In the genomic region with DNA sequence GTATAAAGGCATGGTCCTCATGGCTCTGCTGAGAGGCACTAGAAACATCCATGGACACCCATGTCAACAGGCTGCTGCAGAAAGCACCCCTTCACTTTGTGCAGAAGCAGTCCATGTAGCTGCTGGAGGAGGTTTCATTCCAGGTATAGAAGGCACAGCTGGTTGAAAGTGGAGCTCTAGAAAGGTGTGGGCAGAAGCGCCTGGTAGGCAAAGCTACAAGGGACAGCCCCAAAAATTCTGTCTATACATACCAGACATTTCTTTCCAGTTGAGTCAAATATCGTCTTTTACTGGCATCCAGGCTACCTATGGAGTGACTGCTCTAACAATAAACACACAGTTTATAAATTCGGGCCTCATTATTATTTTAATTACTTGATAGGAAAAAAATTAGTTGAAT, we compare ENCODE assay signal across 25 cellular contexts.
"Had no signal": no experiment of that assay in that cellular context is flagged by ENCODE, and none has a peak within 500 bp of the region (broad histone marks: within the 10 kb centered on the region; RNA-seq: fewer than 3 reads in every experiment).

No MANE protein-coding gene starts in this region.

- H3K27ac ChIP-seq: left ventricle myocardium inferior, ovary, right atrium auricular region, right lobe of liver, stomach, testis, thyroid gland, transverse colon, upper lobe of left lung, vagina had no signal

- H3K36me3 ChIP-seq: left ventricle myocardium inferior, ovary, right atrium auricular region, right lobe of liver, stomach, thyroid gland, transverse colon, upper lobe of left lung, vagina had no signal

- H3K4me3 ChIP-seq: left ventricle myocardium inferior, lung, mucosa of descending colon, ovary, right atrium auricular region, right lobe of liver, smooth muscle cell, stomach, testis, thyroid gland, transverse colon, upper lobe of left lung, vagina had no signal

- H3K4me2 ChIP-seq: smooth muscle cell had no signal

- H3K4me3 Mint-ChIP-seq: memory B cell; naive thymus-derived CD4-positive, alpha-beta T cell; natural killer cell treated with Interleukin-12 subunit alpha and Interleukin-12 subunit beta and Interleukin-15 and Interleukin-18, amount 100 ng/mL, for 72 hours; stimulated activated naive B cell treated with anti-CD40 and anti-IgM and Interleukin-4, amounts not matched to agents 10 μg/mL and 1 μg/mL and 100 μg/mL, for 72 hours had no signal

- H3K4me1 ChIP-seq: right atrium auricular region, right lobe of liver, stomach, testis, thyroid gland, upper lobe of left lung, vagina had no signal

- DNase-seq: islet precursor cell; left ventricle myocardium inferior; midbrain; mucosa of descending colon; naive thymus-derived CD4-positive, alpha-beta T cell; ovary; right lobe of liver; stimulated activated CD4-positive, alpha-beta T cell treated with anti-CD3 and anti-CD28 coated beads, Interleukin-1b, Interleukin-23, amount 100 ng/mL, for 48 hours; stimulated activated CD4-positive, alpha-beta T cell treated with anti-CD3 and anti-CD28 coated beads, Interleukin-2, amount 100 ng/mL, for 48 hours; stimulated activated CD4-positive, alpha-beta T cell treated with anti-CD3 and anti-CD28 coated beads, Interleukin-4, amount 100 ng/mL, for 4 hours; stimulated activated CD8-positive, alpha-beta memory T cell treated with anti-CD3 and anti-CD28 coated beads, Interleukin-4, amount 100 ng/mL, for 48 hours; stimulated activated naive B cell treated with anti-CD40 and anti-IgM and Interleukin-4, amounts not matched to agents 10 μg/mL and 1 μg/mL and 100 μg/mL, for 72 hours; stimulated activated naive CD8-positive, alpha-beta T cell treated with anti-CD3 and anti-CD28 coated beads, Interleukin-15, Interleukin-2, amounts not matched to agents 100 U/mL and 50 U/mL, for 24 hours; stomach; testis; thyroid gland; transverse colon; upper lobe of left lung had no signal

- H3K27ac Mint-ChIP-seq: memory B cell; naive thymus-derived CD4-positive, alpha-beta T cell; natural killer cell treated with Interleukin-12 subunit alpha and Interleukin-12 subunit beta and Interleukin-15 and Interleukin-18, amount 100 ng/mL, for 72 hours; progenitor cell of endocrine pancreas; stimulated activated naive B cell treated with anti-CD40 and anti-IgM and Interleukin-4, amounts not matched to agents 10 μg/mL and 1 μg/mL and 100 μg/mL, for 72 hours had no signal

- H3K4me1 Mint-ChIP-seq: memory B cell; naive thymus-derived CD4-positive, alpha-beta T cell; stimulated activated naive B cell treated with anti-CD40 and anti-IgM and Interleukin-4, amounts not matched to agents 10 μg/mL and 1 μg/mL and 100 μg/mL, for 72 hours had no signal

- H3K9me3 ChIP-seq: left ventricle myocardium inferior, mucosa of descending colon, ovary, right atrium auricular region, right lobe of liver, stomach, testis, thyroid gland, transverse colon, upper lobe of left lung, vagina had no signal

- H3K27me3 ChIP-seq: ovary, right atrium auricular region, right lobe of liver, stomach, testis, thyroid gland, transverse colon, upper lobe of left lung, vagina had no signal

- H3K9me3 Mint-ChIP-seq: memory B cell; naive thymus-derived CD4-positive, alpha-beta T cell; natural killer cell treated with Interleukin-12 subunit alpha and Interleukin-12 subunit beta and Interleukin-15 and Interleukin-18, amount 100 ng/mL, for 72 hours; stimulated activated naive B cell treated with anti-CD40 and anti-IgM and Interleukin-4, amounts not matched to agents 10 μg/mL and 1 μg/mL and 100 μg/mL, for 72 hours had no signal

- ATAC-seq: mucosa of descending colon; naive thymus-derived CD4-positive, alpha-beta T cell; right lobe of liver; stimulated activated naive B cell treated with anti-CD40 and anti-IgM and Interleukin-4, amounts not matched to agents 10 μg/mL and 1 μg/mL and 100 μg/mL, for 72 hours; stimulated activated naive CD8-positive, alpha-beta T cell treated with anti-CD3 and anti-CD28 coated beads, Interleukin-15, Interleukin-2, amounts not matched to agents 100 U/mL and 50 U/mL, for 24 hours had no signal

- H3K36me3 Mint-ChIP-seq: memory B cell; naive thymus-derived CD4-positive, alpha-beta T cell; natural killer cell treated with Interleukin-12 subunit alpha and Interleukin-12 subunit beta and Interleukin-15 and Interleukin-18, amount 100 ng/mL, for 72 hours; stimulated activated naive B cell treated with anti-CD40 and anti-IgM and Interleukin-4, amounts not matched to agents 10 μg/mL and 1 μg/mL and 100 μg/mL, for 72 hours had no signal
